Comparison of ENCODE assay signal across 1 cellular context in genomic region chr12:53575502-53576264, GRCh38.
TF ChIP-seq lines count a peak whose summit lies in the region.

No MANE protein-coding gene starts in this region.

TF ChIP-seq in A549, 52 proteins besides CTCF, POLR2A, EP300 and RAD21 (continued from another document):
- TF ChIP-seq REST (IDR thresholded peaks at IDR 0.05) (no peak), FOSL2 (IDR thresholded peaks at IDR 0.05) (no peak), FOSL2 (CRISPR knock-in tag; IDR thresholded peaks at IDR 0.05) (peak; percentile 34; the same call in 1 of the 2 replicates), NFE2L2 (conservative IDR thresholded peaks at IDR 0.05; ENCODE audit: low read length) (peak; percentile 30; the same call in 1 of the 2 replicates), PHF8 (IDR thresholded peaks at IDR 0.05; ENCODE audit: borderline replicate concordance, low read depth) (no peak), CBX8 (IDR thresholded peaks at IDR 0.05) (no peak), MAFK (IDR thresholded peaks at IDR 0.05; ENCODE audit: partially characterized antibody) (peak; percentile 100), NR3C1 (IDR thresholded peaks at IDR 0.05) (no peak), HES2 (IDR thresholded peaks at IDR 0.05) (no peak), JUN (IDR thresholded peaks at IDR 0.05) (no peak)
